Comparison of ENCODE assay signal across 29 cellular contexts in genomic region chr1:6880951-6881690, GRCh38.
A peak's percentile ranks its signal among the peaks of the same experiment; 100 is the strongest.
DNase-seq lines count a peak whose midpoint lies in the region; ATAC-seq, FAIRE-seq and TF ChIP-seq lines count a peak whose summit lies in the region.
"Had no signal": no experiment of that assay in that cellular context is flagged by ENCODE, and none has a peak within 500 bp of the region (broad histone marks: within the 10 kb centered on the region; RNA-seq: fewer than 3 reads in every experiment).

No MANE protein-coding gene starts in this region.

- peak overlapping the region in 1 of 9 donors; percentile 31 for H3K27ac Mint-ChIP-seq in naive thymus-derived CD4-positive, alpha-beta T cell
- H3K27ac Mint-ChIP-seq: activated B cell treated with CpG ODN at 0.5 μM for 24 hours; activated naive CD8-positive, alpha-beta T cell treated with anti-CD3 and anti-CD28 coated beads for 36 hours; activated T-cell treated with anti-CD3 and anti-CD28 coated beads, Interleukin-2, amount 50 U/mL, for 24 hours; CD8-positive, alpha-beta T cell; mesothelial cell of epicardium had no signal

- no peak for TF ChIP-seq RAD21 in K562 (CRISPR knock-in tag; conservative IDR thresholded peaks at IDR 0.05 in 1 of 2, IDR thresholded peaks at IDR 0.05 in 1 of 2)

- in situ Hi-C loops in K562 (cut with MboI): no loop called here

- DNase-seq in NCI-H187 (lab: John Stamatoyannopoulos, UW) (peak; percentile 12 to 62), K562 (ENCODE audit: extremely low read depth in 1 of 4, low spot score in 3 of 4) (no peak), renal cortical epithelial cell (ENCODE audit: low read depth) (peak; percentile 52), PC-3 (no peak), heart left ventricle (no peak)
- no peak for DNase-seq in naive thymus-derived CD4-positive, alpha-beta T cell
- DNase-seq: activated B cell treated with CpG ODN at 0.5 μM for 24 hours; activated gamma-delta T cell; activated naive CD8-positive, alpha-beta T cell treated with anti-CD3 and anti-CD28 coated beads for 36 hours; activated T-cell treated with anti-CD3 and anti-CD28 coated beads, Interleukin-2, amount 50 U/mL, for 24 hours; aorta; BE2C; CD8-positive, alpha-beta T cell; HCEC 1CT; Karpas-422; left ventricle myocardium superior; NCI-H1436; NCI-H2107; NCI-H774; SIG-M5; stimulated activated CD4-positive, alpha-beta T cell treated with anti-CD3 and anti-CD28 coated beads, Interleukin-4, amount 100 ng/mL, for 24 hours; SW 1271; T-helper 9 cell; transverse colon had no signal

- POLR2A ChIA-PET in K562 (lab: Yijun Ruan, JAX) (interaction anchor here (0.6 to 1.4 kb wide), 6 partner anchors 9 to 681 kb away, joined by 3 to 6 read pairs (median 3); no protein-coding TSS in a partner anchor), PC-3 (lab: Charles Lee; ENCODE audit: unreplicated experiment) (no interaction called here)
- POLR2A ChIA-PET in naive thymus-derived CD4-positive, alpha-beta T cell (lab: Charles Lee): no interaction called here

- peaks cover 0 to 4% (median 2%) of the 10 kb centered on the region in 7 donors for H3K4me1 Mint-ChIP-seq in naive thymus-derived CD4-positive, alpha-beta T cell
- H3K4me1 Mint-ChIP-seq: activated B cell treated with CpG ODN at 0.5 μM for 24 hours, mesothelial cell of epicardium had no signal

- no peaks in the 10 kb centered on the region for H3K9me2 ChIP-seq in PC-3 (replicated peaks; ENCODE audit: low read length)

- WGBS in K562 (ENCODE audit: insufficient coverage, low coverage, missing lambda C conversion rate): 75% methylated on average over 12 of the region's 12 CpGs
- 85 to 91% (median 88%) methylated on average over 12 of the region's 12 CpGs for WGBS in heart left ventricle, 4 donors

- H3K27ac ChIP-seq in K562 (ENCODE audit: extremely low read depth, low read depth, low read length) (no peak overlapping the region), PC-3 (ENCODE audit: low read length) (no peak overlapping the region), heart left ventricle (no peak overlapping the region)
- no peak overlapping the region for H3K27ac ChIP-seq in naive thymus-derived CD4-positive, alpha-beta T cell (ENCODE audit: low read depth, low read length)
- H3K27ac ChIP-seq: prostate gland, transverse colon had no signal

- peaks cover 2% of the 10 kb centered on the region for H3K9me1 ChIP-seq in K562 (ENCODE audit: control insufficient read depth, insufficient read depth, low read length)

- no peak for FAIRE-seq in K562 (lab: Jason Lieb, UNC)
- FAIRE-seq: G401.6, RCC 7860 had no signal

- BruUV-seq in K562 (replicated peaks; lab: Mats Ljungman, UMichigan) (no TSS peak), PC-3 (replicated peaks; lab: Mats Ljungman, UMichigan) (no TSS peak)

- H3K79me2 ChIP-seq in K562 (ENCODE audit: control insufficient read depth, insufficient read depth, low read length) (no peaks in the 10 kb centered on the region), PC-3 (ENCODE audit: low read length) (no peaks in the 10 kb centered on the region)

- TF ChIP-seq POLR2A in K562 (conservative IDR thresholded peaks at IDR 0.05) (no peak), heart left ventricle (IDR thresholded peaks at IDR 0.05) (no peak)

- peaks cover 0 to 20% (median 0%) of the 10 kb centered on the region in 5 donors for H3K36me3 Mint-ChIP-seq in naive thymus-derived CD4-positive, alpha-beta T cell
- H3K36me3 Mint-ChIP-seq: activated naive CD8-positive, alpha-beta T cell treated with anti-CD3 and anti-CD28 coated beads for 36 hours had no signal

- H3K9me3 Mint-ChIP-seq in naive thymus-derived CD4-positive, alpha-beta T cell: no peaks in the 10 kb centered on the region
- H3K9me3 Mint-ChIP-seq: activated B cell treated with CpG ODN at 0.5 μM for 24 hours; activated naive CD8-positive, alpha-beta T cell treated with anti-CD3 and anti-CD28 coated beads for 36 hours; activated T-cell treated with anti-CD3 and anti-CD28 coated beads, Interleukin-2, amount 50 U/mL, for 24 hours; CD8-positive, alpha-beta T cell; mesothelial cell of epicardium had no signal

- H3K9ac ChIP-seq in K562 (ENCODE audit: insufficient read depth in 1 of 2, low read depth in 2 of 2, low read length in 2 of 2): no peak overlapping the region
- H3K9ac ChIP-seq in PC-3 (ENCODE audit: low read length): no peak overlapping the region

- TF ChIP-seq CTCF in K562 (IDR thresholded peaks at IDR 0.05 in 2 of 3, conservative IDR thresholded peaks at IDR 0.05 in 1 of 3; ENCODE audit: insufficient read depth in 2 of 3, low read depth in 1 of 3, low read length in 3 of 3) (no peak), PC-3 (conservative IDR thresholded peaks at IDR 0.05; ENCODE audit: low read depth, low read length) (no peak), heart left ventricle (IDR thresholded peaks at IDR 0.05) (no peak)

- H3K4me2 ChIP-seq in K562 (ENCODE audit: insufficient read depth, low read length) (no peak overlapping the region), PC-3 (ENCODE audit: low read length) (no peak overlapping the region)

- H3K9me3 ChIP-seq in K562 (replicated peaks; ENCODE audit: control insufficient read depth, insufficient read depth, low read depth, low read length) (no peaks in the 10 kb centered on the region), PC-3 (ENCODE audit: low read length) (no peaks in the 10 kb centered on the region), heart left ventricle (no peaks in the 10 kb centered on the region)
- no peaks in the 10 kb centered on the region for H3K9me3 ChIP-seq in naive thymus-derived CD4-positive, alpha-beta T cell (ENCODE audit: control insufficient read depth in 2 of 3, low read length in 3 of 3)
- H3K9me3 ChIP-seq: BE2C, prostate gland, transverse colon had no signal

- no peak overlapping the region for H3K4me3 Mint-ChIP-seq in naive thymus-derived CD4-positive, alpha-beta T cell
- H3K4me3 Mint-ChIP-seq: activated B cell treated with CpG ODN at 0.5 μM for 24 hours; activated naive CD8-positive, alpha-beta T cell treated with anti-CD3 and anti-CD28 coated beads for 36 hours; activated T-cell treated with anti-CD3 and anti-CD28 coated beads, Interleukin-2, amount 50 U/mL, for 24 hours; CD8-positive, alpha-beta T cell; mesothelial cell of epicardium had no signal

- intact Hi-C loops in K562 (cut with micrococcal nuclease): no loop called here
- intact Hi-C loops in PC-3 (cut with micrococcal nuclease): no loop called here
- intact Hi-C loops in naive thymus-derived CD4-positive, alpha-beta T cell (cut with micrococcal nuclease): no loop called here
- intact Hi-C loops in heart left ventricle (cut with DNase I): loop anchor here in 2 of 10 donors (5.0 to 10.0 kb wide), 2 partner anchors 79 to 86 kb away; no protein-coding TSS in a partner anchor

- H3K4me1 ChIP-seq in K562 (replicated peaks in 1 of 2; ENCODE audit: control insufficient read depth in 2 of 2, insufficient read depth in 2 of 2, low read length in 2 of 2) (no peaks in the 10 kb centered on the region; a peak in 1 of 5 replicates), PC-3 (ENCODE audit: insufficient read depth, low read length) (no peaks in the 10 kb centered on the region), heart left ventricle (peaks cover 0 to 2% (median 0%) of the 10 kb centered on the region in 12 donors)
- H3K4me1 ChIP-seq in naive thymus-derived CD4-positive, alpha-beta T cell (ENCODE audit: control insufficient read depth in 2 of 2, insufficient read depth in 2 of 2, low read length in 2 of 2): no peaks in the 10 kb centered on the region
- H3K4me1 ChIP-seq: BE2C, prostate gland, transverse colon had no signal

- H3K4me3 ChIP-seq in K562 (no peak overlapping the region), PC-3 (ENCODE audit: low read length) (no peak overlapping the region), heart left ventricle (no peak overlapping the region)
- H3K4me3 ChIP-seq in naive thymus-derived CD4-positive, alpha-beta T cell (ENCODE audit: low read length): no peak overlapping the region
- H3K4me3 ChIP-seq: prostate gland, transverse colon had no signal

- H3K27me3 Mint-ChIP-seq in naive thymus-derived CD4-positive, alpha-beta T cell: no peaks in the 10 kb centered on the region
- H3K27me3 Mint-ChIP-seq: activated B cell treated with CpG ODN at 0.5 μM for 24 hours; activated naive CD8-positive, alpha-beta T cell treated with anti-CD3 and anti-CD28 coated beads for 36 hours; activated T-cell treated with anti-CD3 and anti-CD28 coated beads, Interleukin-2, amount 50 U/mL, for 24 hours had no signal

- H3K36me3 ChIP-seq in K562 (ENCODE audit: control insufficient read depth, insufficient read depth, low read length) (no peaks in the 10 kb centered on the region), PC-3 (ENCODE audit: low read depth, low read length) (no peaks in the 10 kb centered on the region), heart left ventricle (peaks cover 0 to 16% (median 8%) of the 10 kb centered on the region in 9 donors)
- no peaks in the 10 kb centered on the region for H3K36me3 ChIP-seq in naive thymus-derived CD4-positive, alpha-beta T cell (ENCODE audit: control insufficient read depth in 2 of 3, insufficient read depth in 3 of 3, low read length in 3 of 3)
- H3K36me3 ChIP-seq: BE2C, prostate gland, transverse colon had no signal

- H3F3A ChIP-seq in PC-3 (ENCODE audit: low read length, unreplicated experiment): no peaks in the 10 kb centered on the region

- H2AFZ ChIP-seq in K562 (ENCODE audit: low read depth, low read length) (no peak overlapping the region), PC-3 (ENCODE audit: low read length) (no peak overlapping the region)

- CTCF ChIA-PET in K562 (lab: Yijun Ruan, JAX; ENCODE audit: low intra/inter-chr PET ratio): no interaction called here
- CTCF ChIA-PET in PC-3 (lab: Charles Lee): no interaction called here
- CTCF ChIA-PET in naive thymus-derived CD4-positive, alpha-beta T cell (lab: Charles Lee): no interaction called here

- H4K20me1 ChIP-seq in K562 (replicated peaks; ENCODE audit: control insufficient read depth, insufficient read depth, low read length) (no peaks in the 10 kb centered on the region), PC-3 (ENCODE audit: low read length) (no peaks in the 10 kb centered on the region)

- ATAC-seq in K562 (no peak), esophagus mucosa (peak; percentile 69), PC-3 (no peak), heart left ventricle (no peak)
- no peak for ATAC-seq in naive thymus-derived CD4-positive, alpha-beta T cell
- ATAC-seq: CD8-positive, alpha-beta T cell; left ventricle myocardium superior had no signal

- TF ChIP-seq EP300 in K562 (IDR thresholded peaks at IDR 0.05; ENCODE audit: low read length): no peak

- H3K27me3 ChIP-seq in K562 (ENCODE audit: control insufficient read depth in 2 of 2, insufficient read depth in 2 of 2, low read length in 2 of 2) (no peaks in the 10 kb centered on the region), PC-3 (ENCODE audit: low read length) (no peaks in the 10 kb centered on the region), heart left ventricle (no peaks in the 10 kb centered on the region)
- H3K27me3 ChIP-seq in naive thymus-derived CD4-positive, alpha-beta T cell (ENCODE audit: control insufficient read depth in 2 of 2, insufficient read depth in 2 of 2, low read length in 2 of 2): no peaks in the 10 kb centered on the region
- H3K27me3 ChIP-seq: BE2C, transverse colon had no signal

TF ChIP-seq in K562, 482 proteins besides CTCF, POLR2A, EP300 and RAD21 (continues in another document):
- no peak for TF ChIP-seq CEBPG (CRISPR knock-in tag; IDR thresholded peaks at IDR 0.05)
- TF ChIP-seq CEBPG (tag; conservative IDR thresholded peaks at IDR 0.05 in 1 of 2, IDR thresholded peaks at IDR 0.05 in 1 of 2): no peak
- TF ChIP-seq RBM25 (IDR thresholded peaks at IDR 0.05; ENCODE audit: low read depth, low read length, severe bottlenecking): peak; percentile 30

Comparison
In these comparisons a context has a peak if more than half of its experiments do, and no peak if none do; other contexts are left out.
1. DNase-seq: peak in NCI-H187 (2 of 2) and renal cortical epithelial cell (single experiment); none in K562 (0 of 4), PC-3 (single experiment), naive thymus-derived CD4-positive, alpha-beta T cell (0 of 9) and heart left ventricle (0 of 5).